In genomic region chr7:86689363-86689762, GRCh38 we compare ENCODE assay signal across 11 cellular contexts. TPM values are rescaled to one million over a fixed set of nuclear protein-coding genes. Genes with fewer than 3 reads are reported as not detected.
"Had no signal": no experiment of that assay in that cellular context is flagged by ENCODE, and none has a peak within 500 bp of the region (broad histone marks: within the 10 kb centered on the region; RNA-seq: fewer than 3 reads in every experiment).

No MANE protein-coding gene starts in this region.

- H3K9ac ChIP-seq: GM23248, KMS-11 had no signal

- H3K4me2 ChIP-seq: KMS-11 had no signal

- H3K9me3 ChIP-seq: HAP-1 had no signal

- H2AFZ ChIP-seq: GM23248 had no signal

- H3K4me1 ChIP-seq: HAP-1 had no signal

- H3K36me3 ChIP-seq: HAP-1 had no signal

- H3K27ac ChIP-seq: GM23248, HL-60, KMS-11 had no signal

- H3K4me3 ChIP-seq: GM23248, HAP-1 had no signal

- ATAC-seq: HCT116 had no signal

- DNase-seq: GM23248, GOT3, H7, HFFc6 had no signal

RNA-seq across cellular contexts. Expression of gene GRM3, which starts 45.7 kb away (rescaled TPM):
- total RNA-seq: GM23248, H4, HFFc6, HT1080 had no signal
- polyA plus RNA-seq: GM23248, IgD-negative memory B cell had no signal
